Comparison of ENCODE assay signal across 23 cellular contexts in the genomic region with DNA sequence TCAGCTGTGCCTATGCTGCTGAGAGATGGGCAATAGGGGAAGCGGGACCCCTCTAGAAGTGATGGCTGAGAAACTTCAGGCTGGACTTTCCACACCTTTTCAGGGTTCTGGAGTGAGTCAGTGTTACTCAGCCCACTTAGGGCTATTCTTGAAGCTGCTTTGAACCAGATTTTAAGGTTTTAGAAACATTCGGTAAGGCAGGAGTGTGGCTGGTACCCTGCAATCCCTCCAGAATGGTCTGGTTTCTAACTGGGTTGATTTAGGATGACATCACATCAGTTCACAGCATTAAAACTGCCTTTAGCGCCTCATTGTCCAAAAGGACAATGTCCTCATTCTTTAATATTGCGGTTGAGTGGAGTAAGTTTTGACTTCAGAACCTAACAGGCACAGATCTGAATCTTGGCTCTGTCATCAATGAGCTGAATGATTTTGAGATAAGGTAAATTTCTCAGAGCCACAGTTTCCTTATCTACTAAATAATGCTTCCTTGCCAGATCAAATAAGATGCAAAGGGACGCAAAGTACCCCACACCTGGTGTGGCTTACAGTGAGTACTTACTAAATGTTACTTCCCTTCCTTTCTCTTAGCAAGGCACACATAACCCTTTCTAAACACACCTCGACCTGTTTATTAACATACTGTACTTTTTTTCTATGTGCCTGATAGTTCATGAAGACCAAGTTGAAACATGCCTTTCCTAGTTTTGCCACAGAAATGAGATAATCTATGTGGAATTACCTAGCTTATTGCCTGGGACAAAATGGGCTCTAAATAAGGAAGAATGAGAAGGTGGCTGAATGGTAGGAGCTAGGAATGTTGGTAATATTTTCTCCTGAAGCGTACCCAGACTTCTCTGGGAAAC.
A peak's percentile ranks its signal among the peaks of the same experiment; 100 is the strongest.
DNase-seq lines count a peak whose midpoint lies in the region; ATAC-seq and TF ChIP-seq lines count a peak whose summit lies in the region.
"Had no signal": no experiment of that assay in that cellular context is flagged by ENCODE, and none has a peak within 500 bp of the region (broad histone marks: within the 10 kb centered on the region; RNA-seq: fewer than 3 reads in every experiment).

No MANE protein-coding gene starts in this region.

- H3K27ac ChIP-seq in VCaP, result peak overlapping the region; percentile 22; the same call in 1 of the 2 replicates
- H3K27ac ChIP-seq: gastrocnemius medialis, HL-60, prostate gland had no signal

- peak; percentile 54 for DNase-seq in Daoy (ENCODE audit: low read depth)
- peak; percentile 32 for DNase-seq in globus pallidus (ENCODE audit: low spot score)
- DNase-seq in renal cortical epithelial cell (ENCODE audit: low read depth), result peak; percentile 44
- DNase-seq in GM13977 (ENCODE audit: low spot score), result no peak
- DNase-seq: activated CD4-positive, alpha-beta T cell treated with anti-CD3 and anti-CD28 coated beads, Interleukin-2, amount 10 ng/mL, durations not matched to agents 7 days and 5 days; activated CD8-positive, alpha-beta memory T cell treated with anti-CD3 and anti-CD28 coated beads, Interleukin-2, amount 50 U/mL, for 48 hours; activated effector memory CD4-positive, alpha-beta T cell treated with anti-CD3 and anti-CD28 coated beads, Interleukin-2, amount 50 U/mL, for 16 hours; BE2C; Caco-2; effector CD4-positive, alpha-beta T cell; gastrocnemius medialis; NCI-H187; nephron progenitor cell; SHP77; stimulated activated CD4-positive, alpha-beta T cell treated with anti-CD3 and anti-CD28 coated beads, Interleukin-4, amount 100 ng/mL, for 1 hour; T-helper 1 cell had no signal

- TF ChIP-seq CTCF in VCaP (conservative IDR thresholded peaks at IDR 0.05) (no peak), GM13977 (IDR thresholded peaks at IDR 0.05; ENCODE audit: extremely low read depth, insufficient read depth, missing control alignments) (no peak)

- in situ Hi-C loops in GM13977 (cut with MboI; ENCODE audit: low pct_unique_long_range_greater_than_20kb, low sequenced_read_pairs, unreplicated experiment), result no loop called here

- ATAC-seq in GM21423 (IDR thresholded peaks at IDR 0.05; ENCODE audit: unreplicated experiment) (no peak), HG03378 (IDR thresholded peaks at IDR 0.05; ENCODE audit: unreplicated experiment) (no peak), GM21526 (IDR thresholded peaks at IDR 0.05; ENCODE audit: low FRiP score, unreplicated experiment) (no peak)
- ATAC-seq: esophagus mucosa, gastrocnemius medialis had no signal
